ENCODE assay signal across 31 cellular contexts in the genomic region with DNA sequence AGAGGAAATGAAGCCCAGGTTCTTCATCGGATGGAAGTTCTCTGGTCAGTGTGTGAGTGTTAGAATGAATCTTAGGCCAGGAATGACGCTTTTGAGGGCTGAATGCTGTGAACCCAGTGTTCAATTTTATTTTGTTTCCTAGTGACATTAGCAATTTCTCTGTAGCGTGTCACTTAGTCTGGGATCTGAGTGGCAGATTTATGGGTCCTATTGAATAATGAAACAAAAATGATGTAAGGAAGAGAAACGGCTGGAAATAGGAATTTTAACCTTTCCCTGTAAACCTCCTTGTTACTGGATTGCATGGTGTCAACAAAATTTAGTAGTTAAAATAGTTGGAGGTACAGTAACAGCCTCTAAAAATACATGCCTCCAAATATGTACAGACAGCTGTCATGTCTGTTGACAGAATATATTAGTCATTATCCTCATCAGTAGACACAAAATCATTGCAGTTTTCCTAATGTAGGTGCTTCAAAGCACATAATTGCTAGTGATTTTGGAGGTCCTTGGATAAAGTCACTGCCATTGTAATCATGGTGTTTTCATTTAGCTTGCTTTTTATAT.
"Had no signal": no experiment of that assay in that cellular context is flagged by ENCODE, and none has a peak within 500 bp of the region (broad histone marks: within the 10 kb centered on the region; RNA-seq: fewer than 3 reads in every experiment).

No MANE protein-coding gene starts in this region.

- H3K27me3 ChIP-seq: adrenal gland, ascending aorta, hepatocyte, thyroid gland, upper lobe of right lung had no signal

- ATAC-seq: activated CD4-positive, alpha-beta T cell treated with anti-CD3 and anti-CD28 coated beads for 36 hours; esophagus mucosa; natural killer cell treated with Interleukin-12 subunit alpha and Interleukin-12 subunit beta and Interleukin-15 and Interleukin-18, amount 100 ng/mL, for 72 hours; stimulated activated naive CD8-positive, alpha-beta T cell treated with anti-CD3 and anti-CD28 coated beads, Interleukin-15, Interleukin-2, amounts not matched to agents 100 U/mL and 50 U/mL, for 24 hours; T-helper 17 cell; upper lobe of right lung had no signal

- H3K9me3 ChIP-seq: adrenal gland, ascending aorta, left ventricle myocardium inferior, thyroid gland, upper lobe of right lung had no signal

- H3K4me1 ChIP-seq: adrenal gland, ascending aorta, left ventricle myocardium inferior, thyroid gland, upper lobe of right lung had no signal

- H2AFZ ChIP-seq: hepatocyte had no signal

- H3K27ac ChIP-seq: adrenal gland, ascending aorta, hepatocyte, left ventricle myocardium inferior, thyroid gland, upper lobe of right lung had no signal

- H3K4me3 Mint-ChIP-seq: activated B cell treated with CpG ODN at 0.5 μM for 24 hours; activated CD4-positive, alpha-beta T cell treated with anti-CD3 and anti-CD28 coated beads for 36 hours; activated naive CD8-positive, alpha-beta T cell; activated T-cell treated with anti-CD3 and anti-CD28 coated beads, Interleukin-2, amount 50 U/mL, for 24 hours; natural killer cell treated with Interleukin-12 subunit alpha and Interleukin-12 subunit beta and Interleukin-15 and Interleukin-18, amount 100 ng/mL, for 72 hours; T-helper 17 cell had no signal

- H3K36me3 ChIP-seq: adrenal gland, ascending aorta, left ventricle myocardium inferior, thyroid gland, upper lobe of right lung had no signal

- H3K9me3 Mint-ChIP-seq: activated B cell treated with CpG ODN at 0.5 μM for 24 hours; activated T-cell treated with anti-CD3 and anti-CD28 coated beads, Interleukin-2, amount 50 U/mL, for 24 hours; activated T-helper 2 cell treated with anti-CD3 and anti-CD28 coated beads, Interferon-gamma antibody, Interleukin-2, Interleukin-4, amounts not matched to agents 10 μg/mL and 5 μg/mL and 100 μg/mL, durations not matched to agents 14 hours and 24 hours and 36 hours; natural killer cell treated with Interleukin-12 subunit alpha and Interleukin-12 subunit beta and Interleukin-15 and Interleukin-18, amount 100 ng/mL, for 72 hours had no signal

- DNase-seq: activated B cell treated with CpG ODN at 0.5 μM for 24 hours; activated CD4-positive, alpha-beta T cell treated with anti-CD3 and anti-CD28 coated beads for 36 hours; activated CD4-positive, alpha-beta T cell treated with anti-CD3 and anti-CD28 coated beads, Interleukin-2, amount 50 U/mL, for 4 hours; activated CD8-positive, alpha-beta memory T cell treated with anti-CD3 and anti-CD28 coated beads for 24 hours; activated CD8-positive, alpha-beta memory T cell treated with anti-CD3 and anti-CD28 coated beads, Interleukin-2, amount 50 U/mL, for 4 hours; activated naive CD4-positive, alpha-beta T cell; activated T-cell treated with anti-CD3 and anti-CD28 coated beads, Interleukin-2, amount 50 U/mL, for 24 hours; adrenal gland; central memory CD4-positive, alpha-beta T cell; dermis blood vessel endothelial cell; effector memory CD4-positive, alpha-beta T cell; glutamatergic neuron; kidney glomerular epithelial cell; left ventricle myocardium inferior; occipital lobe; posterior cingulate gyrus; retina; stimulated activated CD4-positive, alpha-beta T cell treated with anti-CD3 and anti-CD28 coated beads, Interleukin-4, amount 100 ng/mL, for 24 hours; stimulated activated naive CD8-positive, alpha-beta T cell treated with anti-CD3 and anti-CD28 coated beads, Interleukin-15, Interleukin-2, amounts not matched to agents 100 U/mL and 50 U/mL, for 24 hours; substantia nigra; T-helper 17 cell; thyroid gland; upper lobe of right lung had no signal

- H3K4me1 Mint-ChIP-seq: activated B cell treated with CpG ODN at 0.5 μM for 24 hours; activated CD4-positive, alpha-beta T cell treated with anti-CD3 and anti-CD28 coated beads for 36 hours had no signal

- H3K4me3 ChIP-seq: adrenal gland, ascending aorta, hepatocyte, left ventricle myocardium inferior, thyroid gland, upper lobe of right lung had no signal

- FAIRE-seq: endothelial cell of umbilical vein, frontal cortex had no signal

- H3K36me3 Mint-ChIP-seq: activated naive CD8-positive, alpha-beta T cell; natural killer cell treated with Interleukin-12 subunit alpha and Interleukin-12 subunit beta and Interleukin-15 and Interleukin-18, amount 100 ng/mL, for 72 hours had no signal

- H3K79me2 ChIP-seq: hepatocyte had no signal

- H3K27ac Mint-ChIP-seq: activated B cell treated with CpG ODN at 0.5 μM for 24 hours; activated CD4-positive, alpha-beta T cell treated with anti-CD3 and anti-CD28 coated beads for 36 hours; activated naive CD8-positive, alpha-beta T cell; activated T-cell treated with anti-CD3 and anti-CD28 coated beads, Interleukin-2, amount 50 U/mL, for 24 hours; activated T-helper 2 cell treated with anti-CD3 and anti-CD28 coated beads, Interferon-gamma antibody, Interleukin-2, Interleukin-4, amounts not matched to agents 10 μg/mL and 5 μg/mL and 100 μg/mL, durations not matched to agents 14 hours and 24 hours and 36 hours; natural killer cell treated with Interleukin-12 subunit alpha and Interleukin-12 subunit beta and Interleukin-15 and Interleukin-18, amount 100 ng/mL, for 72 hours; T-helper 17 cell had no signal
